Comparison of ENCODE assay signal across 24 cellular contexts in genomic region chr5:5466227-5466626, GRCh38.
"Had no signal": no experiment of that assay in that cellular context is flagged by ENCODE, and none has a peak within 500 bp of the region (broad histone marks: within the 10 kb centered on the region; RNA-seq: fewer than 3 reads in every experiment).

No MANE protein-coding gene starts in this region.

- H3K4me3 ChIP-seq: adrenal gland, ascending aorta, gastroesophageal sphincter, heart right ventricle, mucosa of descending colon, prostate gland, spleen, thoracic aorta, upper lobe of left lung had no signal

- H3K9me3 Mint-ChIP-seq: activated T-cell treated with anti-CD3 and anti-CD28 coated beads, Interleukin-2, amount 50 U/mL, for 24 hours; activated T-helper 17 cell treated with anti-CD3 and anti-CD28 coated beads, Interleukin-2, amount 50 U/mL, for 72 hours; memory B cell; WTC11 had no signal

- H3K4me1 ChIP-seq: adrenal gland, ascending aorta, gastroesophageal sphincter, heart right ventricle, prostate gland, spleen, upper lobe of left lung had no signal

- H3K27ac Mint-ChIP-seq: activated naive CD8-positive, alpha-beta T cell; activated T-cell treated with anti-CD3 and anti-CD28 coated beads, Interleukin-2, amount 50 U/mL, for 24 hours; activated T-helper 17 cell treated with anti-CD3 and anti-CD28 coated beads, Interleukin-2, amount 50 U/mL, for 72 hours; memory B cell; WTC11 had no signal

- ATAC-seq: activated T-helper 17 cell treated with anti-CD3 and anti-CD28 coated beads, Interleukin-2, amount 50 U/mL, for 72 hours; gastroesophageal sphincter; heart right ventricle; left colon; mucosa of descending colon; WTC11 had no signal

- H3K4me3 Mint-ChIP-seq: activated naive CD8-positive, alpha-beta T cell; activated T-cell treated with anti-CD3 and anti-CD28 coated beads, Interleukin-2, amount 50 U/mL, for 24 hours; activated T-helper 17 cell treated with anti-CD3 and anti-CD28 coated beads, Interleukin-2, amount 50 U/mL, for 72 hours; memory B cell; WTC11 had no signal

- H3K27ac ChIP-seq: adrenal gland, ascending aorta, epithelial cell of prostate, gastroesophageal sphincter, heart right ventricle, prostate gland, spleen, thoracic aorta, upper lobe of left lung had no signal

- DNase-seq: activated CD4-positive, alpha-beta T cell treated with anti-CD3 and anti-CD28 coated beads, Interleukin-2, amount 50 U/mL, for 4 hours; activated CD8-positive, alpha-beta memory T cell treated with anti-CD3 and anti-CD28 coated beads for 24 hours; activated CD8-positive, alpha-beta memory T cell treated with anti-CD3 and anti-CD28 coated beads, Interleukin-2, amount 50 U/mL, for 4 hours; activated naive CD4-positive, alpha-beta T cell; activated T-cell treated with anti-CD3 and anti-CD28 coated beads, Interleukin-2, amount 50 U/mL, for 24 hours; adrenal gland; cortex of kidney; heart right ventricle; left colon; mucosa of descending colon; spleen; stimulated activated CD4-positive, alpha-beta T cell treated with anti-CD3 and anti-CD28 coated beads, Interleukin-4, amount 100 ng/mL, for 24 hours; stimulated activated naive CD4-positive, alpha-beta T cell treated with Interleukin-2 at 50 U/mL for 16 hours; T-helper 9 cell; upper lobe of left lung had no signal

- H3K27me3 ChIP-seq: adrenal gland, ascending aorta, gastroesophageal sphincter, heart right ventricle, spleen, upper lobe of left lung had no signal

- H3K4me1 Mint-ChIP-seq: WTC11 had no signal

- H3K27me3 Mint-ChIP-seq: activated naive CD8-positive, alpha-beta T cell; activated T-cell treated with anti-CD3 and anti-CD28 coated beads, Interleukin-2, amount 50 U/mL, for 24 hours; activated T-helper 17 cell treated with anti-CD3 and anti-CD28 coated beads, Interleukin-2, amount 50 U/mL, for 72 hours; memory B cell had no signal
